In genomic region chr2:73028841-73029240, GRCh38 we compare ENCODE assay signal across 21 cellular contexts. TPM values are rescaled to one million over a fixed set of nuclear protein-coding genes. Genes with fewer than 3 reads are reported as not detected.
DNase-seq lines count a peak whose midpoint lies in the region; ATAC-seq and TF ChIP-seq lines count a peak whose summit lies in the region.
"Had no signal": no experiment of that assay in that cellular context is flagged by ENCODE, and none has a peak within 500 bp of the region (broad histone marks: within the 10 kb centered on the region; RNA-seq: fewer than 3 reads in every experiment).

No MANE protein-coding gene starts in this region.

- ATAC-seq in thoracic aorta (ENCODE audit: insufficient number of reproducible peaks, low FRiP score, low read depth): peak; percentile 30
- ATAC-seq: activated naive CD4-positive, alpha-beta T cell treated with anti-CD3 and anti-CD28 coated beads, Interleukin-2, amount 50 U/mL, for 72 hours; HCT116; upper lobe of right lung had no signal

- DNase-seq in NCI-H345 (lab: John Stamatoyannopoulos, UW) (peak; percentile 51), NCI-H345 treated with DMSO at 0.1 percent for 48 hours (lab: John Stamatoyannopoulos, UW; ENCODE audit: unreplicated experiment) (no peak), NCI-H2171 treated with DMSO at 0.1 percent for 48 hours (lab: John Stamatoyannopoulos, UW) (peak; percentile 81), fibroblast of villous mesenchyme (ENCODE audit: low read depth) (peak; percentile 28), thoracic aorta (ENCODE audit: low spot score) (peak; percentile 6), 8988T (no peak), G401 (ENCODE audit: low spot score) (no peak), GOT3 (lab: John Stamatoyannopoulos, UW) (no peak)
- DNase-seq: ACHN; activated CD4-positive, alpha-beta T cell treated with anti-CD3 and anti-CD28 coated beads, Interleukin-2, amount 50 U/mL, for 4 hours; activated T-cell treated with anti-CD3 and anti-CD28 coated beads, Interleukin-2, amount 50 U/mL, for 24 hours; CD4-positive, alpha-beta T cell; dermis blood vessel endothelial cell; Karpas-422; NCI-H1694 treated with DMSO at 0.1 percent for 48 hours; NCI-H748 treated with DMSO at 0.1 percent for 48 hours; stimulated activated naive CD4-positive, alpha-beta T cell; upper lobe of right lung had no signal

- peaks cover 0 to 9% of the 10 kb centered on the region in 2 donors for H3K4me1 ChIP-seq in thoracic aorta (ENCODE audit: control insufficient read depth in 1 of 2, low read depth in 2 of 2)
- H3K4me1 ChIP-seq: upper lobe of right lung had no signal

- TF ChIP-seq CTCF in fibroblast of villous mesenchyme (IDR thresholded peaks at IDR 0.05; ENCODE audit: insufficient read depth, low read depth, low read length) (no peak), thoracic aorta (IDR thresholded peaks at IDR 0.05) (no peak)

- no peaks in the 10 kb centered on the region for H3K36me3 ChIP-seq in thoracic aorta
- H3K36me3 ChIP-seq: upper lobe of right lung had no signal

- in situ Hi-C loops in G401 (cut with HindIII; ENCODE audit: low sequenced_read_pairs): no loop called here

- H3K4me3 ChIP-seq in fibroblast of villous mesenchyme (ENCODE audit: low read depth, low read length) (no peak overlapping the region), thoracic aorta (no peak overlapping the region)
- H3K4me3 ChIP-seq: upper lobe of right lung had no signal

- H3K27me3 ChIP-seq in thoracic aorta (replicated peaks; ENCODE audit: insufficient read depth): no peaks in the 10 kb centered on the region
- H3K27me3 ChIP-seq: upper lobe of right lung had no signal

- H3K9me3 ChIP-seq in thoracic aorta: no peaks in the 10 kb centered on the region
- H3K9me3 ChIP-seq: upper lobe of right lung had no signal

- no peak overlapping the region for H3K27ac ChIP-seq in thoracic aorta
- H3K27ac ChIP-seq: epithelial cell of prostate, upper lobe of right lung had no signal

RNA-seq across cellular contexts. Expression of gene SFXN5, which starts 42.7 kb away (rescaled TPM):
- total RNA-seq in fibroblast of villous mesenchyme (12.1 and 16.8 TPM in 2 replicates), thoracic aorta (10 to 100 TPM; 16.6 to 18.1 TPM)
- 11.4 and 24.6 TPM in 2 replicates for total RNA-seq in G401 (2014; rRNA removed; shearing (Covaris generic))

Comparison
In these comparisons a context has a peak if more than half of its experiments do, and no peak if none do; other contexts are left out.
1. DNase-seq: peak in NCI-H345 (single experiment), NCI-H2171 treated with DMSO at 0.1 percent for 48 hours (single experiment), fibroblast of villous mesenchyme (single experiment) and thoracic aorta (single experiment); none in NCI-H345 treated with DMSO at 0.1 percent for 48 hours (single experiment), 8988T (single experiment), G401 (single experiment) and GOT3 (single experiment).